In the genomic region with DNA sequence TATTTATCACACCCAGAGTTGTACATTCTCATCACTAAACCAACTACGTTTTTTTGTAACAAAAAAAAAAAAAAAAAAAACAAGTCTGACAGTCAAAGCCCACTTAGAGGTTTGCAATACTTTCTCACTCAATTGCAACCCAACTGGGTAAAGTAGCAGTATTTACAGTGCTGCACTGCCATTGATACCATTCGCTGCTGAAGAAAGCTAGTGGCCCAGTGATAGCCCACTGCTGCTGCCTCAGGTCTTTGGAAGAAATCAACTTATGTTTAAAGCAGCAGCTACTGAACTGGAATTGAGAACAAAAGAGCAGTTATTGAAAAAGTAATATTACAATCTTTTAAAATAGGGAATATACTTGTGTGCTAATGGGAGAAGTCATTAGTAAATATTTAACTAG, we compare ENCODE assay signal across 9 cellular contexts. TPM values are rescaled to one million over a fixed set of nuclear protein-coding genes. Genes with fewer than 3 reads are reported as not detected.
DNase-seq lines count a peak whose midpoint lies in the region; ATAC-seq lines count a peak whose summit lies in the region.
"Had no signal": no experiment of that assay in that cellular context is flagged by ENCODE, and none has a peak within 500 bp of the region (broad histone marks: within the 10 kb centered on the region; RNA-seq: fewer than 3 reads in every experiment).

No MANE protein-coding gene starts in this region.

- ATAC-seq in activated T-helper 17 cell treated with anti-CD3 and anti-CD28 coated beads, Interleukin-2, amount 50 U/mL, for 72 hours (replicated peaks), result no peak
- no peak for ATAC-seq in GM21423 (IDR thresholded peaks at IDR 0.05; ENCODE audit: unreplicated experiment)

- DNase-seq in T-helper 2 cell treated with Interferon-gamma antibody and Interleukin-4, amounts not matched to agents 5 μg/mL and 100 μg/mL, for 36 hours (ENCODE audit: low spot score), result no peak
- DNase-seq in T-helper 2 cell, result no peak
- DNase-seq in immature natural killer cell, result peak; percentile 13 to 41 (median 27)
- no peak for DNase-seq in GM19238 (ENCODE audit: insufficient read length, low spot score)
- DNase-seq in NCI-H2171 (lab: John Stamatoyannopoulos, UW), result no peak
- DNase-seq: DMS79 had no signal

- H3K4me1 Mint-ChIP-seq in T-helper 2 cell treated with Interferon-gamma antibody and Interleukin-4, amounts not matched to agents 5 μg/mL and 100 μg/mL, for 36 hours (ENCODE audit: low read depth), result peaks cover 53% of the 10 kb centered on the region
- H3K4me1 Mint-ChIP-seq in activated T-helper 17 cell treated with anti-CD3 and anti-CD28 coated beads, Interleukin-2, amount 50 U/mL, for 72 hours, result peaks cover 33% of the 10 kb centered on the region
- H3K4me1 Mint-ChIP-seq in immature natural killer cell, result peaks cover 61 to 81% of the 10 kb centered on the region in 2 donors

- peak overlapping the region; percentile 87 for H3K27ac ChIP-seq in temporal lobe (ENCODE audit: low read depth, low read length)

- no peaks in the 10 kb centered on the region for H3K27me3 Mint-ChIP-seq in T-helper 2 cell treated with Interferon-gamma antibody and Interleukin-4, amounts not matched to agents 5 μg/mL and 100 μg/mL, for 36 hours (ENCODE audit: low read depth)
- H3K27me3 Mint-ChIP-seq in activated T-helper 17 cell treated with anti-CD3 and anti-CD28 coated beads, Interleukin-2, amount 50 U/mL, for 72 hours, result no peaks in the 10 kb centered on the region
- H3K27me3 Mint-ChIP-seq in immature natural killer cell (ENCODE audit: low read depth in 3 of 3), result peaks cover 32 to 41% (median 39%) of the 10 kb centered on the region in 3 donors

- peaks cover 62% of the 10 kb centered on the region for H3K36me3 Mint-ChIP-seq in T-helper 2 cell treated with Interferon-gamma antibody and Interleukin-4, amounts not matched to agents 5 μg/mL and 100 μg/mL, for 36 hours (ENCODE audit: low read depth)
- peaks cover 81% of the 10 kb centered on the region for H3K36me3 Mint-ChIP-seq in activated T-helper 17 cell treated with anti-CD3 and anti-CD28 coated beads, Interleukin-2, amount 50 U/mL, for 72 hours (ENCODE audit: low read depth)
- peaks cover 24 to 39% (median 34%) of the 10 kb centered on the region in 3 donors for H3K36me3 Mint-ChIP-seq in immature natural killer cell

- peak overlapping the region; percentile 37 for H3K27ac Mint-ChIP-seq in T-helper 2 cell treated with Interferon-gamma antibody and Interleukin-4, amounts not matched to agents 5 μg/mL and 100 μg/mL, for 36 hours
- peak overlapping the region; percentile 77 for H3K27ac Mint-ChIP-seq in activated T-helper 17 cell treated with anti-CD3 and anti-CD28 coated beads, Interleukin-2, amount 50 U/mL, for 72 hours
- H3K27ac Mint-ChIP-seq in immature natural killer cell, result peak overlapping the region; percentile 86 to 99 (median 96)

- H3K4me3 Mint-ChIP-seq in T-helper 2 cell treated with Interferon-gamma antibody and Interleukin-4, amounts not matched to agents 5 μg/mL and 100 μg/mL, for 36 hours, result peak overlapping the region; percentile 89
- peak overlapping the region; percentile 95 for H3K4me3 Mint-ChIP-seq in activated T-helper 17 cell treated with anti-CD3 and anti-CD28 coated beads, Interleukin-2, amount 50 U/mL, for 72 hours
- H3K4me3 Mint-ChIP-seq in immature natural killer cell, result peak overlapping the region; percentile 79 to 96 (median 92)

- H3K9me3 Mint-ChIP-seq in T-helper 2 cell treated with Interferon-gamma antibody and Interleukin-4, amounts not matched to agents 5 μg/mL and 100 μg/mL, for 36 hours, result no peaks in the 10 kb centered on the region
- H3K9me3 Mint-ChIP-seq in activated T-helper 17 cell treated with anti-CD3 and anti-CD28 coated beads, Interleukin-2, amount 50 U/mL, for 72 hours, result no peaks in the 10 kb centered on the region
- no peaks in the 10 kb centered on the region for H3K9me3 Mint-ChIP-seq in immature natural killer cell

RNA-seq across cellular contexts. Expression of gene HNRNPU, which starts 2.7 kb away (rescaled TPM):
- 100 to 1,000 TPM; 336 to 438 TPM for total RNA-seq in activated T-helper 17 cell treated with anti-CD3 and anti-CD28 coated beads, Interleukin-2, amount 50 U/mL, for 72 hours
- 100 to 1,000 TPM; 110 to 398 (median 137) TPM for polyA plus RNA-seq in immature natural killer cell
- 443 TPM for total RNA-seq in temporal lobe

RNA-seq across cellular contexts. Expression of gene COX20, which starts 26.2 kb away (rescaled TPM):
- 10 to 100 TPM; 38.7 to 43.1 TPM for total RNA-seq in activated T-helper 17 cell treated with anti-CD3 and anti-CD28 coated beads, Interleukin-2, amount 50 U/mL, for 72 hours
- 10 to 100 TPM; 41.5 to 57.4 (median 43.8) TPM for polyA plus RNA-seq in immature natural killer cell
- 70.8 TPM for total RNA-seq in temporal lobe

Comparison
In these comparisons a context has a peak if more than half of its experiments do, and no peak if none do; other contexts are left out.
1. DNase-seq: peak in immature natural killer cell (3 of 3); none in T-helper 2 cell treated with Interferon-gamma antibody and Interleukin-4, amounts not matched to agents 5 μg/mL and 100 μg/mL, for 36 hours (single experiment), T-helper 2 cell (0 of 5), GM19238 (single experiment) and NCI-H2171 (single experiment).
2. H3K27ac Mint-ChIP-seq: peak in every context shown above with its lines; median percentile 96 in immature natural killer cell; 77 in activated T-helper 17 cell treated with anti-CD3 and anti-CD28 coated beads, Interleukin-2, amount 50 U/mL, for 72 hours; 37 in T-helper 2 cell treated with Interferon-gamma antibody and Interleukin-4, amounts not matched to agents 5 μg/mL and 100 μg/mL, for 36 hours.
3. Peak in every context shown above with its lines, with median percentiles within 50 percentile points of each other: H3K4me3 Mint-ChIP-seq.